Comparison of ENCODE assay signal across 18 cellular contexts in genomic region chr4:22999419-22999818, GRCh38.
DNase-seq lines count a peak whose midpoint lies in the region; ATAC-seq, FAIRE-seq and TF ChIP-seq lines count a peak whose summit lies in the region.
"Had no signal": no experiment of that assay in that cellular context is flagged by ENCODE, and none has a peak within 500 bp of the region (broad histone marks: within the 10 kb centered on the region; RNA-seq: fewer than 3 reads in every experiment).

No MANE protein-coding gene starts in this region.

- TF ChIP-seq CTCF in GM23338 (conservative IDR thresholded peaks at IDR 0.05; ENCODE audit: low read depth in 2 of 2), result peak; percentile 56 to 73
- 0 out of 2 replicates have a peak, but pooled peaks have one; percentile 13 for TF ChIP-seq CTCF in Loucy (conservative IDR thresholded peaks at IDR 0.05; ENCODE audit: low read length)
- no peak for TF ChIP-seq CTCF in WTC11 (IDR thresholded peaks at IDR 0.05)
- peak; percentile 3 for TF ChIP-seq CTCF in kidney (IDR thresholded peaks at IDR 0.05; ENCODE audit: borderline replicate concordance, extremely low read depth, insufficient read depth)
- no peak for TF ChIP-seq CTCF in vagina (IDR thresholded peaks at IDR 0.05)

- no peak overlapping the region for H3K4me3 ChIP-seq in GM23338
- no peak overlapping the region for H3K4me3 ChIP-seq in Loucy (ENCODE audit: low read length, poor library complexity, severe bottlenecking)
- no peak overlapping the region for H3K4me3 ChIP-seq in kidney (ENCODE audit: low read length in 2 of 2)
- H3K4me3 ChIP-seq in vagina, result no peak overlapping the region
- H3K4me3 ChIP-seq: adrenal gland, right lobe of liver had no signal

- H3K9ac ChIP-seq in Loucy (ENCODE audit: low read depth, low read length, poor library complexity, severe bottlenecking), result no peak overlapping the region
- no peak overlapping the region for H3K9ac ChIP-seq in kidney (ENCODE audit: low read length in 2 of 2)

- H3K27ac ChIP-seq in GM23338 (ENCODE audit: low read depth), result no peak overlapping the region
- H3K27ac ChIP-seq in kidney (ENCODE audit: low read depth in 2 of 2, low read length in 2 of 2), result no peak overlapping the region
- no peak overlapping the region for H3K27ac ChIP-seq in vagina
- H3K27ac ChIP-seq: adrenal gland, right lobe of liver, VCaP had no signal

- H3K79me2 ChIP-seq in GM23338 (replicated peaks; ENCODE audit: insufficient read depth), result no peaks in the 10 kb centered on the region
- H3K79me2 ChIP-seq in Loucy (ENCODE audit: insufficient read depth, low read length), result no peaks in the 10 kb centered on the region

- no peak for ATAC-seq in GM23338
- ATAC-seq in WTC11, result peak; percentile 67
- ATAC-seq: activated CD8-positive, alpha-beta T cell treated with anti-CD3 and anti-CD28 coated beads, Interleukin-2, amount 10 ng/mL, durations not matched to agents 7 days and 5 days; left lobe of liver had no signal

- H3K4me2 ChIP-seq in GM23338 (no peak overlapping the region), Loucy (ENCODE audit: low read depth, low read length, poor library complexity, severe bottlenecking) (no peak overlapping the region)

- H3K36me3 Mint-ChIP-seq in GM23338 (ENCODE audit: low read depth) (no peaks in the 10 kb centered on the region), WTC11 (no peaks in the 10 kb centered on the region)

- H3K9me3 Mint-ChIP-seq in GM23338 (no peaks in the 10 kb centered on the region), WTC11 (peaks cover 5% of the 10 kb centered on the region; the same call in 1 of the 2 replicates)

- no peaks in the 10 kb centered on the region for H3K36me3 ChIP-seq in GM23338 (ENCODE audit: insufficient read depth)
- H3K36me3 ChIP-seq in Loucy (ENCODE audit: insufficient read depth, low read length), result no peaks in the 10 kb centered on the region
- H3K36me3 ChIP-seq in kidney (ENCODE audit: control insufficient read depth in 1 of 2, insufficient read depth in 2 of 2, low read length in 2 of 2), result no peaks in the 10 kb centered on the region
- no peaks in the 10 kb centered on the region for H3K36me3 ChIP-seq in vagina
- H3K36me3 ChIP-seq: adrenal gland, right lobe of liver had no signal

- H3K27me3 Mint-ChIP-seq in GM23338 (ENCODE audit: insufficient read depth, low read depth, poor library complexity), result peaks cover 4% of the 10 kb centered on the region
- no peaks in the 10 kb centered on the region for H3K27me3 Mint-ChIP-seq in WTC11 (ENCODE audit: low read depth)

- CTCF ChIA-PET in WTC11 (lab: Charles Lee), result interaction anchor here (0.5 to 1.0 kb wide), 4 partner anchors 11 to 236 kb away, joined by 3 to 4 read pairs (median 3); no protein-coding TSS in a partner anchor

- no peaks in the 10 kb centered on the region for H3K4me1 Mint-ChIP-seq in GM23338
- no peaks in the 10 kb centered on the region for H3K4me1 Mint-ChIP-seq in WTC11

- H4K20me1 ChIP-seq in GM23338 (replicated peaks; ENCODE audit: insufficient read depth), result no peaks in the 10 kb centered on the region
- H4K20me1 ChIP-seq in Loucy (ENCODE audit: insufficient read depth, low read length, poor library complexity, severe bottlenecking), result no peaks in the 10 kb centered on the region

- H3K9me2 ChIP-seq in GM23338 (ENCODE audit: insufficient read depth) (no peaks in the 10 kb centered on the region), Loucy (replicated peaks; ENCODE audit: low read depth, low read length) (no peaks in the 10 kb centered on the region; the same call in 1 of the 2 replicates)

- no peak for TF ChIP-seq POLR2A in vagina (IDR thresholded peaks at IDR 0.05)

- intact Hi-C loops in kidney (cut with DNase I) (no loop called here), vagina (cut with DNase I) (no loop called here)

- no peaks in the 10 kb centered on the region for H3K27me3 ChIP-seq in GM23338 (ENCODE audit: insufficient read depth)
- H3K27me3 ChIP-seq in Loucy (ENCODE audit: insufficient read depth, low read length, poor library complexity, severe bottlenecking), result no peaks in the 10 kb centered on the region
- no peaks in the 10 kb centered on the region for H3K27me3 ChIP-seq in vagina
- H3K27me3 ChIP-seq: adrenal gland, right lobe of liver had no signal

- H3K4me1 ChIP-seq in GM23338 (ENCODE audit: insufficient read depth) (no peaks in the 10 kb centered on the region), Loucy (ENCODE audit: insufficient read depth, low read length, poor library complexity, severe bottlenecking) (no peaks in the 10 kb centered on the region), kidney (ENCODE audit: control insufficient read depth in 1 of 2, insufficient read depth in 1 of 2, low read depth in 1 of 2, low read length in 2 of 2) (no peaks in the 10 kb centered on the region), vagina (no peaks in the 10 kb centered on the region)
- H3K4me1 ChIP-seq: adrenal gland, right lobe of liver had no signal

- H3K27ac Mint-ChIP-seq in GM23338 (no peak overlapping the region), WTC11 (no peak overlapping the region)
- H3K27ac Mint-ChIP-seq: activated CD8-positive, alpha-beta T cell treated with anti-CD3 and anti-CD28 coated beads, Interleukin-2, amount 10 ng/mL, durations not matched to agents 7 days and 5 days; HFFc6 had no signal

- H3K4me3 Mint-ChIP-seq in GM23338 (no peak overlapping the region), WTC11 (no peak overlapping the region)
- H3K4me3 Mint-ChIP-seq: activated CD8-positive, alpha-beta T cell treated with anti-CD3 and anti-CD28 coated beads, Interleukin-2, amount 10 ng/mL, durations not matched to agents 7 days and 5 days; HFFc6 had no signal

- H3K9me3 ChIP-seq in Loucy (ENCODE audit: insufficient read depth, low read depth, low read length) (no peaks in the 10 kb centered on the region), kidney (ENCODE audit: control insufficient read depth in 1 of 2, low read length in 2 of 2) (no peaks in the 10 kb centered on the region), vagina (no peaks in the 10 kb centered on the region)
- H3K9me3 ChIP-seq: adrenal gland, right lobe of liver had no signal

- no peaks in the 10 kb centered on the region for H3F3A ChIP-seq in GM23338 (replicated peaks; ENCODE audit: low read depth)
- H3F3A ChIP-seq in Loucy (ENCODE audit: low read depth), result no peaks in the 10 kb centered on the region

- FAIRE-seq in kidney (lab: Jason Lieb, UNC), result no peak

- DNase-seq in GM23338 (ENCODE audit: low spot score) (peak; percentile 54), WTC11 (ENCODE audit: low spot score) (peak; percentile 20), kidney (no peak), NCI-H1105 treated with DMSO at 0.1 percent for 48 hours (lab: John Stamatoyannopoulos, UW) (no peak), vagina (ENCODE audit: extremely low spot score in 2 of 2) (no peak), GF-D8 (lab: John Stamatoyannopoulos, UW) (no peak)
- no peak for DNase-seq in central memory CD4-positive, alpha-beta T cell
- DNase-seq: activated CD8-positive, alpha-beta T cell treated with anti-CD3 and anti-CD28 coated beads, Interleukin-2, amount 10 ng/mL, durations not matched to agents 7 days and 5 days; adrenal gland; effector memory CD4-positive, alpha-beta T cell; HFFc6; NCI-H1694 treated with DMSO at 0.1 percent for 48 hours; occipital lobe; right lobe of liver; stimulated activated CD4-positive, alpha-beta T cell treated with anti-CD3 and anti-CD28 coated beads, Interleukin-2, amount 100 ng/mL, for 48 hours had no signal

- POLR2A ChIA-PET in WTC11 (lab: Charles Lee), result no interaction called here

- no peak overlapping the region for H2AFZ ChIP-seq in GM23338
- no peak overlapping the region for H2AFZ ChIP-seq in Loucy (ENCODE audit: low read length)

TF ChIP-seq in GM23338, 12 proteins besides CTCF, POLR2A, EP300 and RAD21 (continues in another document):
- TF ChIP-seq NANOG (IDR thresholded peaks at IDR 0.05; ENCODE audit: borderline replicate concordance) (no peak), POLR2AphosphoS5 (IDR thresholded peaks at IDR 0.05; ENCODE audit: low read depth) (no peak), ZNF114 (CRISPR knock-in tag; IDR thresholded peaks at IDR 0.05) (no peak), ZNF331 (CRISPR knock-in tag; IDR thresholded peaks at IDR 0.05; ENCODE audit: low read depth) (no peak)

TF ChIP-seq in WTC11, 78 proteins besides CTCF, POLR2A, EP300 and RAD21:
- TF ChIP-seq CREB1 (CRISPR knock-in tag; IDR thresholded peaks at IDR 0.05), result no peak
- TF ChIP-seq ZNF281 (CRISPR knock-in tag; IDR thresholded peaks at IDR 0.05), result no peak
- no peak for TF ChIP-seq PREB (CRISPR knock-in tag; IDR thresholded peaks at IDR 0.05; ENCODE audit: borderline replicate concordance)
- TF ChIP-seq HMGA2 (CRISPR knock-in tag; IDR thresholded peaks at IDR 0.05), result peak; percentile 63; the same call in 1 of the 2 replicates

Comparison
In these comparisons a context has a peak if more than half of its experiments do, and no peak if none do; other contexts are left out.
1. DNase-seq: peak in GM23338 (single experiment) and WTC11 (single experiment); none in kidney (single experiment), NCI-H1105 treated with DMSO at 0.1 percent for 48 hours (single experiment), vagina (0 of 2), central memory CD4-positive, alpha-beta T cell (single experiment) and GF-D8 (single experiment).
2. CTCF ChIP-seq: peak in GM23338 (2 of 2), Loucy (single experiment) and kidney (single experiment); none in WTC11 (single experiment) and vagina (0 of 3).